In genomic region chr1:64745181-64745985, GRCh38 we compare ENCODE assay signal across 8 cellular contexts. TPM values are rescaled to one million over a fixed set of nuclear protein-coding genes. Genes with fewer than 3 reads are reported as not detected.
DNase-seq lines count a peak whose midpoint lies in the region; ATAC-seq, FAIRE-seq and TF ChIP-seq lines count a peak whose summit lies in the region.

No MANE protein-coding gene starts in this region.

- peak overlapping the region; percentile 70 to 88 for H3K4me3 ChIP-seq in HCT116 (replicated peaks in 1 of 2; ENCODE audit: low read depth in 1 of 2, low read length in 2 of 2)
- H3K4me3 ChIP-seq in NT2/D1 (ENCODE audit: insufficient read length, low read depth), result peak overlapping the region; percentile 85
- peak overlapping the region; percentile 98 for H3K4me3 ChIP-seq in cardiac muscle cell
- H3K4me3 ChIP-seq in pancreas, result peak overlapping the region; percentile 40 to 95 (median 86)

- peaks cover 14% of the 10 kb centered on the region for H3K4me1 Mint-ChIP-seq in activated naive CD8-positive, alpha-beta T cell treated with anti-CD3 and anti-CD28 coated beads, Interleukin-2, amount 50 U/mL, for 24 hours

- CTCF ChIA-PET in HCT116 (lab: Charles Lee), result no interaction called here

- peak overlapping the region; percentile 71 for H3K9ac ChIP-seq in ES-I3 (ENCODE audit: low read depth, low read length)
- peak overlapping the region; percentile 85 for H3K9ac ChIP-seq in HCT116 (ENCODE audit: low read length)
- H3K9ac ChIP-seq in NT2/D1 (ENCODE audit: insufficient read length, low read depth), result peak overlapping the region; percentile 94

- no peak for TF ChIP-seq POLR2A in HCT116 (IDR thresholded peaks at IDR 0.05; ENCODE audit: borderline replicate concordance, extremely low read depth, insufficient read depth, insufficient read length)

- peak overlapping the region; percentile 67 for H3K4me3 Mint-ChIP-seq in activated naive CD8-positive, alpha-beta T cell treated with anti-CD3 and anti-CD28 coated beads, Interleukin-2, amount 50 U/mL, for 24 hours

- peaks cover 48% of the 10 kb centered on the region for H3K79me2 ChIP-seq in HCT116 (ENCODE audit: insufficient read depth, low read length)

- H3K9me3 Mint-ChIP-seq in activated naive CD8-positive, alpha-beta T cell treated with anti-CD3 and anti-CD28 coated beads, Interleukin-2, amount 50 U/mL, for 24 hours, result no peaks in the 10 kb centered on the region

- RAD21 ChIA-PET in HCT116 (lab: Charles Lee; ENCODE audit: low non-redundant PET in 1 of 2, low total read pairs in 2 of 2, uncharacterized antibody in 2 of 2, unreplicated experiment in 2 of 2), result no interaction called here

- BruUV-seq in HCT116 (replicated peaks; lab: Mats Ljungman, UMichigan), result no TSS peak

- H4K20me1 ChIP-seq in HCT116 (ENCODE audit: insufficient read depth), result no peaks in the 10 kb centered on the region

- no peak overlapping the region for H2AFZ ChIP-seq in HCT116 (ENCODE audit: low read depth, low read length, poor library complexity, severe bottlenecking)

- H3K27me3 Mint-ChIP-seq in activated naive CD8-positive, alpha-beta T cell treated with anti-CD3 and anti-CD28 coated beads, Interleukin-2, amount 50 U/mL, for 24 hours, result peaks cover 7% of the 10 kb centered on the region

- ATAC-seq in HCT116 (peak; percentile 3), pancreas (peak; percentile 17 to 65 (median 52)), HG03565 (IDR thresholded peaks at IDR 0.05; ENCODE audit: unreplicated experiment) (no peak), GM18873 (IDR thresholded peaks at IDR 0.05; ENCODE audit: low FRiP score, unreplicated experiment) (no peak)
- peak; percentile 31 for ATAC-seq in activated naive CD8-positive, alpha-beta T cell treated with anti-CD3 and anti-CD28 coated beads, Interleukin-2, amount 50 U/mL, for 24 hours

- peak overlapping the region; percentile 96 for H3K4me2 ChIP-seq in HCT116 (ENCODE audit: low read length)

- no peaks in the 10 kb centered on the region for H3K36me3 ChIP-seq in ES-I3 (ENCODE audit: insufficient read depth, low read length)
- no peaks in the 10 kb centered on the region for H3K36me3 ChIP-seq in HCT116 (ENCODE audit: control insufficient read depth in 1 of 2, insufficient read depth in 2 of 2, low read length in 2 of 2)
- no peaks in the 10 kb centered on the region for H3K36me3 ChIP-seq in NT2/D1 (ENCODE audit: insufficient read depth, insufficient read length, low read length)
- H3K36me3 ChIP-seq in cardiac muscle cell, result no peaks in the 10 kb centered on the region
- no peaks in the 10 kb centered on the region for H3K36me3 ChIP-seq in pancreas

- no peaks in the 10 kb centered on the region for H3K27me3 ChIP-seq in HCT116 (ENCODE audit: insufficient read depth, low read length)
- H3K27me3 ChIP-seq in NT2/D1 (ENCODE audit: insufficient read depth, insufficient read length), result peaks cover 3% of the 10 kb centered on the region
- H3K27me3 ChIP-seq in cardiac muscle cell, result no peaks in the 10 kb centered on the region
- H3K27me3 ChIP-seq in pancreas, result no peaks in the 10 kb centered on the region

- 1% methylated on average over 43 to 67 of the region's 67 CpGs for WGBS in pancreas, 2 donors

- no peak for FAIRE-seq in pancreas (lab: Jason Lieb, UNC)

- TF ChIP-seq CTCF in HCT116 (IDR thresholded peaks at IDR 0.05 in 2 of 3, conservative IDR thresholded peaks at IDR 0.05 in 1 of 3; ENCODE audit: borderline replicate concordance in 1 of 3, insufficient read depth in 1 of 3, low read depth in 2 of 3, low read length in 2 of 3), result no peak
- no peak for TF ChIP-seq CTCF in cardiac muscle cell (IDR thresholded peaks at IDR 0.05; ENCODE audit: low read depth, low read length)
- no peak for TF ChIP-seq CTCF in pancreas (IDR thresholded peaks at IDR 0.05)

- H3K4me1 ChIP-seq in ES-I3 (ENCODE audit: insufficient read depth, low read length) (no peaks in the 10 kb centered on the region), HCT116 (ENCODE audit: control insufficient read depth in 1 of 2, insufficient read depth in 2 of 2, low read length in 2 of 2) (peaks cover 6 to 21% of the 10 kb centered on the region in 2 experiments; a peak in 2 of 4 replicates), NT2/D1 (ENCODE audit: insufficient read depth, insufficient read length) (no peaks in the 10 kb centered on the region), cardiac muscle cell (ENCODE audit: low read depth) (peaks cover 13% of the 10 kb centered on the region), pancreas (peaks cover 0 to 4% (median 0%) of the 10 kb centered on the region in 3 donors)

- H3K27ac ChIP-seq in HCT116 (ENCODE audit: low read depth, low read length) (peak overlapping the region; percentile 60), cardiac muscle cell (peak overlapping the region; percentile 59), pancreas (peak overlapping the region; percentile 66 to 74 (median 70))

- POLR2A ChIA-PET in HCT116 (lab: Charles Lee), result no interaction called here

- no peak overlapping the region for H3K27ac Mint-ChIP-seq in activated naive CD8-positive, alpha-beta T cell treated with anti-CD3 and anti-CD28 coated beads, Interleukin-2, amount 50 U/mL, for 24 hours

- no peaks in the 10 kb centered on the region for H3K36me3 Mint-ChIP-seq in activated naive CD8-positive, alpha-beta T cell treated with anti-CD3 and anti-CD28 coated beads, Interleukin-2, amount 50 U/mL, for 24 hours (ENCODE audit: low read depth)

- intact Hi-C loops in HCT116 (cut with micrococcal nuclease) (no loop called here), pancreas (cut with DNase I) (loop anchor here in 1 of 3 donors (10.0 kb wide), 1 partner anchor 69 kb away; no protein-coding TSS in a partner anchor)

- DNase-seq in HCT116 (ENCODE audit: low read depth, low spot score) (no peak), NT2/D1 (ENCODE audit: low read depth, low spot score) (no peak), cardiac muscle cell (ENCODE audit: low read depth in 1 of 2, low spot score in 1 of 2) (peak; percentile 52 to 56), pancreas (peak in 4 of 6 donors; percentile 7 to 60 (median 33))
- peak; percentile 11 for DNase-seq in activated naive CD8-positive, alpha-beta T cell treated with anti-CD3 and anti-CD28 coated beads, Interleukin-2, amount 50 U/mL, for 24 hours

- no peaks in the 10 kb centered on the region for H3K9me3 ChIP-seq in ES-I3 (ENCODE audit: control insufficient read depth, insufficient read depth, low read length)
- no peaks in the 10 kb centered on the region for H3K9me3 ChIP-seq in HCT116 (ENCODE audit: control insufficient read depth in 1 of 2, insufficient read depth in 1 of 2, low read depth in 1 of 2, low read length in 2 of 2)
- no peaks in the 10 kb centered on the region for H3K9me3 ChIP-seq in NT2/D1 (ENCODE audit: insufficient read depth, low read length)
- H3K9me3 ChIP-seq in cardiac muscle cell (ENCODE audit: low read depth), result no peaks in the 10 kb centered on the region
- no peaks in the 10 kb centered on the region for H3K9me3 ChIP-seq in pancreas

- no peaks in the 10 kb centered on the region for H3K9me2 ChIP-seq in HCT116 (ENCODE audit: insufficient read depth)

- no peak for TF ChIP-seq RAD21 in HCT116 (IDR thresholded peaks at IDR 0.05; ENCODE audit: low read depth)

TF ChIP-seq in HCT116, 20 proteins besides CTCF, POLR2A, EP300 and RAD21:
- TF ChIP-seq CEBPB (IDR thresholded peaks at IDR 0.05; ENCODE audit: low read depth) (no peak), ZFX (IDR thresholded peaks at IDR 0.05) (peak; percentile 67)

RNA-seq across cellular contexts. Expression of gene RAVER2, which starts 0.5 kb away (rescaled TPM):
- 23.2 TPM for total RNA-seq in HCT116 (2021; ENCODE audit: unreplicated experiment)
- polyA plus RNA-seq in HCT116 (2012), result 7.8 and 10.3 TPM in 2 replicates
- total RNA-seq in cardiac muscle cell, result 19.2 and 24.0 TPM in 2 replicates
- 10.8 and 17.8 TPM in 2 replicates for polyA plus RNA-seq in cardiac muscle cell
- total RNA-seq in pancreas, result 1 to 10 TPM; 3.3 to 6.6 (median 4.8) TPM
- polyA plus RNA-seq in pancreas, result 1 to 10 TPM; 5.0 to 8.7 TPM

Comparison
In these comparisons a context has a peak if more than half of its experiments do, and no peak if none do; other contexts are left out.
1. ATAC-seq: peak in HCT116 (single experiment), activated naive CD8-positive, alpha-beta T cell treated with anti-CD3 and anti-CD28 coated beads, Interleukin-2, amount 50 U/mL, for 24 hours (single experiment) and pancreas (4 of 4); none in HG03565 (single experiment) and GM18873 (single experiment).
2. DNase-seq: peak in activated naive CD8-positive, alpha-beta T cell treated with anti-CD3 and anti-CD28 coated beads, Interleukin-2, amount 50 U/mL, for 24 hours (single experiment), cardiac muscle cell (2 of 2) and pancreas (4 of 6); none in HCT116 (single experiment) and NT2/D1 (single experiment).
3. Peak in every context shown above with its lines, with median percentiles within 50 percentile points of each other: H3K9ac ChIP-seq, H3K27ac ChIP-seq and H3K4me3 ChIP-seq.